ENCODE assay signal across 17 cellular contexts in the genomic region with DNA sequence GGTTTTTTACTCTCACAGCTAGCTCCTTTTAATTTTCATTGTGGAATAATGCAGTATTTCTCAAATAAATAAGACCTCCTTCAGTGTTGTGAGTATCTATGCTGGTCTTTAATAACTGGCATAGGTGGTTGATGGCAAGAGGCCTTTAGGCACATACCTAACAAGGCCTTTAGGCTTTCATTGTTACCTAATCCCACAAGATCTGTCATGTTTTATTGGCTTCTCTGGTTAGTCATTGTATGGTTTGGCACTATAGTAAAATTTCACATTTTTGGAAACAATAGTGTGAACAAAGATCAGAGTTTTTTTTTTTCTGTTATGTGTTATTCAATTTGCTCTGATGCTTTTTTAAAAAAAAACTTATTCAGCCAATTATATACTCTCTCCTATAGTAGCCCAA.
"Had no signal": no experiment of that assay in that cellular context is flagged by ENCODE, and none has a peak within 500 bp of the region (broad histone marks: within the 10 kb centered on the region; RNA-seq: fewer than 3 reads in every experiment).

No MANE protein-coding gene starts in this region.

- H3K27me3 ChIP-seq: colonic mucosa, tibial nerve had no signal

- H3K9me3 ChIP-seq: colonic mucosa, left ventricle myocardium inferior, tibial nerve had no signal

- H3K36me3 ChIP-seq: colonic mucosa, left ventricle myocardium inferior, tibial nerve had no signal

- FAIRE-seq: frontal cortex, TTC549, urothelium cell line had no signal

- DNase-seq: activated CD4-positive, alpha-beta T cell treated with anti-CD3 and anti-CD28 coated beads for 36 hours; activated CD4-positive, alpha-beta T cell treated with anti-CD3 and anti-CD28 coated beads, Interleukin-2, amount 50 U/mL, for 48 hours; activated gamma-delta T cell; colonic mucosa; effector CD4-positive, alpha-beta T cell; kidney glomerular epithelial cell; left ventricle myocardium inferior; occipital lobe; posterior cingulate gyrus; stimulated activated CD4-positive, alpha-beta T cell treated with anti-CD3 and anti-CD28 coated beads, Interleukin-2, amount 100 ng/mL, for 24 hours; stimulated activated naive CD4-positive, alpha-beta T cell treated with Interleukin-2 at 50 U/mL for 16 hours; substantia nigra had no signal

- ATAC-seq: activated CD4-positive, alpha-beta T cell treated with anti-CD3 and anti-CD28 coated beads for 36 hours; WTC11 had no signal

- H3K4me1 ChIP-seq: colonic mucosa, left ventricle myocardium inferior had no signal

- H3K27ac ChIP-seq: colonic mucosa, left ventricle myocardium inferior, tibial nerve had no signal

- H3K4me3 ChIP-seq: colonic mucosa, left ventricle myocardium inferior, tibial nerve had no signal
